In the genomic region with DNA sequence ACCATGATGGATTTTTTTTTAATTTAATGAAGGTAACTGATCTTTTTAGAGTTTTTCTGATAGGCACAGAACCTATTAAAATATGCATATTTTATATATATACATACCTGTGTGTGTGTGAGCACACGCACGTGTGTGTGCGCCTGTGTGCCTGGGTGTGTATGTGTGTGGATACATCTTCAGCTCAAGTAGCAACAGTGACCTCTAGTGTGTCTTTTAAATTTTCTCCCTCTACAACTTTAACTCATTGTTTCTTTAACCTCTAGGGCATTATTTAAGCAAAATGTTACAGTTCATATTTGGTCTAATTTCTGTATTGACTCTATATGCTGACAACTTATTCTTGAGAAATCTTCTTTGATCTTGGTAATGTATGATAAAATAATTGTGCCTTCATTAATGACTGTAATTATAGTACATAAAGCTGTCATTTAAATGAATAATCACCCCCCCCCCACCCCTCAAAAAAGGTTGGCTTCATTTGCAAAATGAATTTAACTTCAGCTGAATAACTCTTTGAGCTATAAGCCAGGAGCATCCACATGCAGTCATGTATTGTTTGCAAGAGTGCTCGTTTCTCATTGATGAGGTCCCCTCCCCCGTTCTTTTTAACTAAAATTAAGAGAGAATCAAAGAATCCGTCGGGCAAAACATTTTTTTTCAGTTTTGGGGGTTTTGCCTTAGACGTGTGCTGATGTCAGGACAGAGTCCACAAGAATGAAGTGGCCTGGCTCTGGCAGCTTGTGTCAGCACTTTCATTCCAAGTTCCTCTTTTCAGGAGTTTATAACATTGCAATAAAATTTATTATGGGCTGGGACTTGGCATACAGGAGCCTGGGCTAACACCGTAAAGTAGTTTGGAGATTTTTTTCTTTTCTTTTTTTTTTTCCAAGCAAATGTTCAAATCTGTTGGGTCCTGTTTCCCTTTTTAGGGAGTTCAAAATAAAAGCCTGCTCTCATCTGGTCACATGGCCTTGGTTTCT, we compare ENCODE assay signal across 7 cellular contexts.
A peak's percentile ranks its signal among the peaks of the same experiment; 100 is the strongest.
DNase-seq lines count a peak whose midpoint lies in the region; FAIRE-seq and TF ChIP-seq lines count a peak whose summit lies in the region.

No MANE protein-coding gene starts in this region.

- peaks cover 0 to 10% (median 6%) of the 10 kb centered on the region in 5 experiments for H3K9me3 Mint-ChIP-seq in brain

- no peak for FAIRE-seq in GM12891 (lab: Jason Lieb, UNC)

- DNase-seq in GM12891 (ENCODE audit: insufficient read length, low spot score) (no peak), NCI-H2029 (lab: John Stamatoyannopoulos, UW) (peak; percentile 10), left kidney (ENCODE audit: low read depth, low spot score) (peak; percentile 78), globus pallidus (ENCODE audit: low spot score) (no peak)
- no peak for DNase-seq in effector memory CD4-positive, alpha-beta T cell
- DNase-seq in stimulated activated CD4-positive, alpha-beta T cell treated with anti-CD3 and anti-CD28 coated beads, Interleukin-15, amount 100 ng/mL, for 24 hours, result no peak

- H3K36me3 Mint-ChIP-seq in brain, result no peaks in the 10 kb centered on the region

- no peaks in the 10 kb centered on the region for H3K4me1 ChIP-seq in effector memory CD4-positive, alpha-beta T cell (ENCODE audit: control insufficient read depth, insufficient read depth, low read length, poor library complexity, severe bottlenecking)

- H3K27ac ChIP-seq in effector memory CD4-positive, alpha-beta T cell (ENCODE audit: insufficient read depth, low read length, poor library complexity, severe bottlenecking), result no peak overlapping the region

- H3K36me3 ChIP-seq in effector memory CD4-positive, alpha-beta T cell (ENCODE audit: control insufficient read depth, insufficient read depth, low read length), result no peaks in the 10 kb centered on the region

- no peak overlapping the region for H3K27ac Mint-ChIP-seq in brain

- H3K9me3 ChIP-seq in effector memory CD4-positive, alpha-beta T cell (ENCODE audit: control insufficient read depth, low read length), result no peaks in the 10 kb centered on the region

- H3K4me1 Mint-ChIP-seq in brain, result peaks cover 13% of the 10 kb centered on the region

- no peak for TF ChIP-seq POLR2A in GM12891 (IDR thresholded peaks at IDR 0.05; ENCODE audit: low read depth, low read length)

- H3K4me3 Mint-ChIP-seq in brain, result no peak overlapping the region

- peaks cover 7% of the 10 kb centered on the region for H3K27me3 Mint-ChIP-seq in brain

- peak; percentile 53 to 77 for TF ChIP-seq CTCF in brain (conservative IDR thresholded peaks at IDR 0.05)

- no peaks in the 10 kb centered on the region for H3K27me3 ChIP-seq in effector memory CD4-positive, alpha-beta T cell (replicated peaks; ENCODE audit: control insufficient read depth, insufficient read depth, low read length, poor library complexity, severe bottlenecking)

- no peak overlapping the region for H3K4me3 ChIP-seq in effector memory CD4-positive, alpha-beta T cell (ENCODE audit: insufficient read depth, low read depth, low read length, poor library complexity, severe bottlenecking)

TF ChIP-seq in GM12891, 5 proteins besides CTCF, POLR2A, EP300 and RAD21:
- peak; percentile 32 for TF ChIP-seq SPI1 (IDR thresholded peaks at IDR 0.05; ENCODE audit: low read depth, low read length)
- TF ChIP-seq TAF1 (IDR thresholded peaks at IDR 0.05; ENCODE audit: low read depth, low read length), result no peak
- TF ChIP-seq PAX5 (IDR thresholded peaks at IDR 0.05; ENCODE audit: insufficient read depth, low read length, severe bottlenecking), result no peak
- TF ChIP-seq POLR2AphosphoS5 (IDR thresholded peaks at IDR 0.05; ENCODE audit: low read depth, low read length), result no peak
- no peak for TF ChIP-seq POU2F2 (IDR thresholded peaks at IDR 0.05; ENCODE audit: low read depth, low read length)

Comparison
In these comparisons a context has a peak if more than half of its experiments do, and no peak if none do; other contexts are left out.
1. DNase-seq: peak in NCI-H2029 (single experiment) and left kidney (single experiment); none in GM12891 (single experiment), effector memory CD4-positive, alpha-beta T cell (0 of 3), globus pallidus (single experiment) and stimulated activated CD4-positive, alpha-beta T cell treated with anti-CD3 and anti-CD28 coated beads, Interleukin-15, amount 100 ng/mL, for 24 hours (single experiment).